In the genomic region with DNA sequence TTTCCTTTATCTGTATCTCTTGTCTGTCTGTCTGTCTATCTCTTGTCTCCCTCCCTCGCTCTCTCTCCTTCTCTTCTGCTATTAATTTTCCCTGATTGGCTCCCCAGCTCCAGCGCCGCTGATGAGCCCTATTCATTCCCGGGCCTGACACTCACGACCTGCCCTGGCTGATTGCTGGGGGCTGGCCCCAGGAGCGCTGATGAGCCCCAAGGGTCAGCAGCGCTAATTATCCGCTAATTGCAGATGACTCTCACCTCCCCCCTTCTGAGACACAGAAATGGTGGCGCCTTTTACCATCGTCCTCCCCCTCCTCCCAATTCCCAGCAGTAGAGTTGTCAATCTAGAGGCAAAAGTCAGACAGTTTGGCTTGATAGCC, we compare ENCODE assay signal across 14 cellular contexts. TPM values are rescaled to one million over a fixed set of nuclear protein-coding genes. Genes with fewer than 3 reads are reported as not detected.
DNase-seq lines count a peak whose midpoint lies in the region; ATAC-seq lines count a peak whose summit lies in the region.
"Had no signal": no experiment of that assay in that cellular context is flagged by ENCODE, and none has a peak within 500 bp of the region (broad histone marks: within the 10 kb centered on the region; RNA-seq: fewer than 3 reads in every experiment).

No MANE protein-coding gene starts in this region.

- H3K27ac Mint-ChIP-seq in activated CD8-positive, alpha-beta memory T cell treated with anti-CD3 and anti-CD28 coated beads, Interleukin-2, amount 10 ng/mL, durations not matched to agents 7 days and 5 days = no peak overlapping the region
- no peak overlapping the region for H3K27ac Mint-ChIP-seq in activated CD8-positive, alpha-beta T cell treated with anti-CD3 and anti-CD28 coated beads, Interleukin-2, amount 10 ng/mL, durations not matched to agents 7 days and 5 days
- no peak overlapping the region for H3K27ac Mint-ChIP-seq in immature natural killer cell
- H3K27ac Mint-ChIP-seq in stimulated activated naive CD8-positive, alpha-beta T cell treated with anti-CD3 and anti-CD28 coated beads, Interleukin-15, amount 100 ng/mL, for 72 hours = no peak overlapping the region

- H3K4me3 Mint-ChIP-seq in activated CD8-positive, alpha-beta memory T cell treated with anti-CD3 and anti-CD28 coated beads, Interleukin-2, amount 10 ng/mL, durations not matched to agents 7 days and 5 days = peak overlapping the region; percentile 38
- H3K4me3 Mint-ChIP-seq in activated CD8-positive, alpha-beta T cell treated with anti-CD3 and anti-CD28 coated beads, Interleukin-2, amount 10 ng/mL, durations not matched to agents 7 days and 5 days = peak overlapping the region; percentile 5
- peak overlapping the region; percentile 44 to 86 (median 74) for H3K4me3 Mint-ChIP-seq in immature natural killer cell
- H3K4me3 Mint-ChIP-seq in stimulated activated naive CD8-positive, alpha-beta T cell treated with anti-CD3 and anti-CD28 coated beads, Interleukin-15, amount 100 ng/mL, for 72 hours = peak overlapping the region; percentile 69 to 83

- H3K4me1 Mint-ChIP-seq in activated CD8-positive, alpha-beta memory T cell treated with anti-CD3 and anti-CD28 coated beads, Interleukin-2, amount 10 ng/mL, durations not matched to agents 7 days and 5 days = peaks cover 10% of the 10 kb centered on the region
- H3K4me1 Mint-ChIP-seq in activated CD8-positive, alpha-beta T cell treated with anti-CD3 and anti-CD28 coated beads, Interleukin-2, amount 10 ng/mL, durations not matched to agents 7 days and 5 days (ENCODE audit: low read depth) = peaks cover 13% of the 10 kb centered on the region
- H3K4me1 Mint-ChIP-seq in immature natural killer cell = peaks cover 10 to 17% of the 10 kb centered on the region in 2 donors
- H3K4me1 Mint-ChIP-seq in stimulated activated naive CD8-positive, alpha-beta T cell treated with anti-CD3 and anti-CD28 coated beads, Interleukin-15, amount 100 ng/mL, for 72 hours = peaks cover 16% of the 10 kb centered on the region

- DNase-seq in activated CD8-positive, alpha-beta memory T cell treated with anti-CD3 and anti-CD28 coated beads, Interleukin-2, amount 10 ng/mL, durations not matched to agents 7 days and 5 days = no peak
- DNase-seq in activated CD8-positive, alpha-beta memory T cell treated with anti-CD3 and anti-CD28 coated beads for 24 hours = no peak
- DNase-seq in activated CD8-positive, alpha-beta T cell treated with anti-CD3 and anti-CD28 coated beads, Interleukin-2, amount 10 ng/mL, durations not matched to agents 7 days and 5 days = no peak
- DNase-seq in immature natural killer cell (no peak), mesenteric fat pad (ENCODE audit: low spot score) (no peak), OCI-M2 (lab: John Stamatoyannopoulos, UW; ENCODE audit: unreplicated experiment) (no peak)
- DNase-seq in stimulated activated naive CD8-positive, alpha-beta T cell treated with anti-CD3 and anti-CD28 coated beads, Interleukin-15, amount 100 ng/mL, for 72 hours = no peak
- DNase-seq: NCI-H526 treated with DMSO at 0.1 percent for 48 hours, occipital lobe, sigmoid colon had no signal

- ATAC-seq in activated CD8-positive, alpha-beta memory T cell treated with anti-CD3 and anti-CD28 coated beads, Interleukin-2, amount 10 ng/mL, durations not matched to agents 7 days and 5 days = no peak
- no peak for ATAC-seq in activated CD8-positive, alpha-beta T cell treated with anti-CD3 and anti-CD28 coated beads, Interleukin-2, amount 10 ng/mL, durations not matched to agents 7 days and 5 days
- ATAC-seq in stimulated activated naive CD8-positive, alpha-beta T cell treated with anti-CD3 and anti-CD28 coated beads, Interleukin-15, amount 100 ng/mL, for 72 hours = no peak
- no peak for ATAC-seq in HG02970 (IDR thresholded peaks at IDR 0.05; ENCODE audit: low FRiP score, unreplicated experiment)

- CTCF ChIA-PET in activated CD8-positive, alpha-beta memory T cell treated with anti-CD3 and anti-CD28 coated beads, Interleukin-2, amount 10 ng/mL, durations not matched to agents 7 days and 5 days (lab: Charles Lee) = interaction anchor here (1.0 to 3.7 kb wide), 14 partner anchors 8 to 128 kb away, joined by 3 to 24 read pairs (median 5); a partner anchor contains a TSS
- CTCF ChIA-PET in activated CD8-positive, alpha-beta T cell treated with anti-CD3 and anti-CD28 coated beads, Interleukin-2, amount 10 ng/mL, durations not matched to agents 7 days and 5 days (lab: Charles Lee) = interaction anchor here (1.2 to 2.8 kb wide), 6 partner anchors 11 to 94 kb away, joined by 3 to 18 read pairs (median 4); no protein-coding TSS in a partner anchor

- POLR2A ChIA-PET in activated CD8-positive, alpha-beta T cell treated with anti-CD3 and anti-CD28 coated beads, Interleukin-2, amount 10 ng/mL, durations not matched to agents 7 days and 5 days (lab: Charles Lee) = no interaction called here

- H3K27me3 Mint-ChIP-seq in activated CD8-positive, alpha-beta memory T cell treated with anti-CD3 and anti-CD28 coated beads, Interleukin-2, amount 10 ng/mL, durations not matched to agents 7 days and 5 days = peaks cover 52% of the 10 kb centered on the region
- H3K27me3 Mint-ChIP-seq in activated CD8-positive, alpha-beta T cell treated with anti-CD3 and anti-CD28 coated beads, Interleukin-2, amount 10 ng/mL, durations not matched to agents 7 days and 5 days (ENCODE audit: low read depth) = peaks cover 51% of the 10 kb centered on the region
- peaks cover 16 to 31% (median 25%) of the 10 kb centered on the region in 3 donors for H3K27me3 Mint-ChIP-seq in immature natural killer cell (ENCODE audit: low read depth in 3 of 3)
- H3K27me3 Mint-ChIP-seq in stimulated activated naive CD8-positive, alpha-beta T cell treated with anti-CD3 and anti-CD28 coated beads, Interleukin-15, amount 100 ng/mL, for 72 hours = peaks cover 61% of the 10 kb centered on the region

- H3K9me3 Mint-ChIP-seq in activated CD8-positive, alpha-beta memory T cell treated with anti-CD3 and anti-CD28 coated beads, Interleukin-2, amount 10 ng/mL, durations not matched to agents 7 days and 5 days (ENCODE audit: low read depth) = no peaks in the 10 kb centered on the region
- H3K9me3 Mint-ChIP-seq in activated CD8-positive, alpha-beta T cell treated with anti-CD3 and anti-CD28 coated beads, Interleukin-2, amount 10 ng/mL, durations not matched to agents 7 days and 5 days (ENCODE audit: insufficient read depth) = no peaks in the 10 kb centered on the region
- no peaks in the 10 kb centered on the region for H3K9me3 Mint-ChIP-seq in immature natural killer cell
- H3K9me3 Mint-ChIP-seq in stimulated activated naive CD8-positive, alpha-beta T cell treated with anti-CD3 and anti-CD28 coated beads, Interleukin-15, amount 100 ng/mL, for 72 hours = no peaks in the 10 kb centered on the region

- no peaks in the 10 kb centered on the region for H3K36me3 Mint-ChIP-seq in activated CD8-positive, alpha-beta memory T cell treated with anti-CD3 and anti-CD28 coated beads, Interleukin-2, amount 10 ng/mL, durations not matched to agents 7 days and 5 days
- no peaks in the 10 kb centered on the region for H3K36me3 Mint-ChIP-seq in activated CD8-positive, alpha-beta T cell treated with anti-CD3 and anti-CD28 coated beads, Interleukin-2, amount 10 ng/mL, durations not matched to agents 7 days and 5 days (ENCODE audit: low read depth)
- peaks cover 0 to 4% (median 0%) of the 10 kb centered on the region in 3 donors for H3K36me3 Mint-ChIP-seq in immature natural killer cell

RNA-seq across cellular contexts. Expression of a gene that starts 1.3 kb away (rescaled TPM):
- not detected for total RNA-seq in activated CD8-positive, alpha-beta memory T cell treated with anti-CD3 and anti-CD28 coated beads, Interleukin-2, amount 10 ng/mL, durations not matched to agents 7 days and 5 days
- total RNA-seq in activated CD8-positive, alpha-beta T cell treated with anti-CD3 and anti-CD28 coated beads, Interleukin-2, amount 10 ng/mL, durations not matched to agents 7 days and 5 days = not detected
- polyA plus RNA-seq in immature natural killer cell = not detected
- total RNA-seq in mesenteric fat pad = not detected
- total RNA-seq: epithelial cell of proximal tubule, glomerular endothelial cell, H1, occipital lobe, sigmoid colon had no signal
- polyA plus RNA-seq: H1, sigmoid colon had no signal

RNA-seq across cellular contexts. Expression of a gene that starts 18.3 kb away (rescaled TPM):
- not detected for total RNA-seq in activated CD8-positive, alpha-beta memory T cell treated with anti-CD3 and anti-CD28 coated beads, Interleukin-2, amount 10 ng/mL, durations not matched to agents 7 days and 5 days
- not detected for total RNA-seq in activated CD8-positive, alpha-beta T cell treated with anti-CD3 and anti-CD28 coated beads, Interleukin-2, amount 10 ng/mL, durations not matched to agents 7 days and 5 days
- not detected for polyA plus RNA-seq in immature natural killer cell
- total RNA-seq in mesenteric fat pad = not detected
- total RNA-seq: epithelial cell of proximal tubule, glomerular endothelial cell, H1, occipital lobe, sigmoid colon had no signal
- polyA plus RNA-seq: H1, sigmoid colon had no signal

RNA-seq across cellular contexts. Expression of a gene that starts 41.5 kb away (rescaled TPM):
- total RNA-seq in activated CD8-positive, alpha-beta memory T cell treated with anti-CD3 and anti-CD28 coated beads, Interleukin-2, amount 10 ng/mL, durations not matched to agents 7 days and 5 days = not detected
- total RNA-seq in activated CD8-positive, alpha-beta T cell treated with anti-CD3 and anti-CD28 coated beads, Interleukin-2, amount 10 ng/mL, durations not matched to agents 7 days and 5 days = under 1 TPM in 1 of 2 experiments, not detected in 1; 0.76 TPM
- not detected for polyA plus RNA-seq in immature natural killer cell
- not detected for total RNA-seq in mesenteric fat pad
- total RNA-seq: epithelial cell of proximal tubule, glomerular endothelial cell, H1, occipital lobe, sigmoid colon had no signal
- polyA plus RNA-seq: H1, sigmoid colon had no signal

RNA-seq across cellular contexts. Expression of a gene that starts 58.2 kb away (rescaled TPM):
- total RNA-seq in activated CD8-positive, alpha-beta memory T cell treated with anti-CD3 and anti-CD28 coated beads, Interleukin-2, amount 10 ng/mL, durations not matched to agents 7 days and 5 days = 10 to 100 TPM; 37.8 to 47.3 TPM
- 10 to 100 TPM; 38.2 to 45.9 TPM for total RNA-seq in activated CD8-positive, alpha-beta T cell treated with anti-CD3 and anti-CD28 coated beads, Interleukin-2, amount 10 ng/mL, durations not matched to agents 7 days and 5 days
- 10 to 100 TPM; 24.2 to 35.4 (median 31.7) TPM for polyA plus RNA-seq in immature natural killer cell
- total RNA-seq in mesenteric fat pad = 38.1 TPM

Comparison
In these comparisons a context has a peak if more than half of its experiments do, and no peak if none do; other contexts are left out.
1. H3K4me3 Mint-ChIP-seq: peak in every context shown above with its lines; median percentile 76 in stimulated activated naive CD8-positive, alpha-beta T cell treated with anti-CD3 and anti-CD28 coated beads, Interleukin-15, amount 100 ng/mL, for 72 hours; 74 in immature natural killer cell; 38 in activated CD8-positive, alpha-beta memory T cell treated with anti-CD3 and anti-CD28 coated beads, Interleukin-2, amount 10 ng/mL, durations not matched to agents 7 days and 5 days; 5 in activated CD8-positive, alpha-beta T cell treated with anti-CD3 and anti-CD28 coated beads, Interleukin-2, amount 10 ng/mL, durations not matched to agents 7 days and 5 days.